8 cellular contexts compared by ENCODE assay signal in the genomic region with DNA sequence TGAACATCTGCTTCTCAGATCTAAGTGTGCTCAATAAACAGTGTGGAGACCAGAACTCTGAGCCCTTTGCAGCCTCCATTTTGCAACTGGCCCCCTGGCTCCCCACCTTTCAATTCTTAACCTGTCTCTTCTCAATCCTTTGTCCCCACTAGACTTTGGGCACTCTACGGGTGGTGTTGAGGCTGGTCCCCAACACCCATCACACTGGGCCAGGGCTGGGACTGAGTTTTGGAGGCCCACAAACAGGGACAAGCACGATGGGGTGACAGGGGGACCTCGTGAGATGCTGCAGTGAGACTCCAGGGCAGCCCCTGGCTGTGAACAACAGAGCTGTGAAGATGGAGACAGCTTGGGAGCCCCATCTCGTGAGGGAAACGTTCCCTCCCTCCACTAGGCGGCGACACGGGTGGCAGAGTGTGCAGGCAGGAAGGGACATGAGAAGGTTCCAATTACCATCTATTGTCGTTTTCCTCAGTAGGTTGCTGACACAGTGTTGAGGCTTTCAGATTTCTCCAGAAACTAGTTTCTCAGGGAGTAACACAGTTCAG. TPM values are rescaled to one million over a fixed set of nuclear protein-coding genes. Genes with fewer than 3 reads are reported as not detected.
A peak's percentile ranks its signal among the peaks of the same experiment; 100 is the strongest.
DNase-seq lines count a peak whose midpoint lies in the region; ATAC-seq, FAIRE-seq and TF ChIP-seq lines count a peak whose summit lies in the region.

No MANE protein-coding gene starts in this region.

- no peak overlapping the region for H3K27ac ChIP-seq in A549

- TF ChIP-seq EP300 in A549 (IDR thresholded peaks at IDR 0.05) = no peak

- no peak for TF ChIP-seq RAD21 in A549 (conservative IDR thresholded peaks at IDR 0.05 in 1 of 2, IDR thresholded peaks at IDR 0.05 in 1 of 2)

- H3K27me3 Mint-ChIP-seq in activated naive CD8-positive, alpha-beta T cell treated with anti-CD3 and anti-CD28 coated beads, Interleukin-2, amount 10 ng/mL, durations not matched to agents 7 days and 5 days = no peaks in the 10 kb centered on the region
- no peaks in the 10 kb centered on the region for H3K27me3 Mint-ChIP-seq in stimulated activated naive B cell treated with anti-CD40 and anti-IgM and Interleukin-4, amounts not matched to agents 10 μg/mL and 1 μg/mL and 100 μg/mL, for 72 hours

- WGBS in A549 (ENCODE audit: missing lambda C conversion rate) = 52% methylated on average over 9 of the region's 9 CpGs

- no peaks in the 10 kb centered on the region for H3K9me3 ChIP-seq in A549

- TF ChIP-seq CTCF in A549 (IDR thresholded peaks at IDR 0.05) (peak; percentile 37), GM12874 (IDR thresholded peaks at IDR 0.05; ENCODE audit: insufficient read depth, low read depth, low read length) (peak; percentile 53)

- TF ChIP-seq POLR2A in A549 (IDR thresholded peaks at IDR 0.05; ENCODE audit: low read length) = no peak
- no peak for TF ChIP-seq POLR2A in GM18505 (IDR thresholded peaks at IDR 0.05; ENCODE audit: borderline replicate concordance, extremely low read depth, insufficient read depth, insufficient read length)

- H3K4me3 ChIP-seq in A549 = no peak overlapping the region

- peaks cover 2% of the 10 kb centered on the region for H3K9me3 Mint-ChIP-seq in activated naive CD8-positive, alpha-beta T cell treated with anti-CD3 and anti-CD28 coated beads, Interleukin-2, amount 10 ng/mL, durations not matched to agents 7 days and 5 days
- peaks cover 0 to 2% of the 10 kb centered on the region in 2 donors for H3K9me3 Mint-ChIP-seq in stimulated activated naive B cell treated with anti-CD40 and anti-IgM and Interleukin-4, amounts not matched to agents 10 μg/mL and 1 μg/mL and 100 μg/mL, for 72 hours

- FAIRE-seq in A549 (lab: Jason Lieb, UNC) = no peak

- DNase-seq in A549 (ENCODE audit: low read depth in 1 of 2, low spot score in 1 of 2) = peak; percentile 56 to 71
- peak; percentile 49 for DNase-seq in RPMI8226
- DNase-seq in activated naive CD8-positive, alpha-beta T cell treated with anti-CD3 and anti-CD28 coated beads, Interleukin-2, amount 10 ng/mL, durations not matched to agents 7 days and 5 days = peak; percentile 75
- DNase-seq in islet precursor cell = peak; percentile 68
- DNase-seq in stimulated activated naive B cell treated with anti-CD40 and anti-IgM and Interleukin-4, amounts not matched to agents 10 μg/mL and 1 μg/mL and 100 μg/mL, for 72 hours = no peak
- no peak for DNase-seq in NCI-H1105 treated with DMSO at 0.1 percent for 48 hours (lab: John Stamatoyannopoulos, UW)

- no peak overlapping the region for H3K4me2 ChIP-seq in A549

- CTCF ChIA-PET in A549 (lab: Yijun Ruan, JAX) = interaction anchor here (0.9 to 2.0 kb wide), 3 partner anchors 10 to 325 kb away, joined by 3 to 9 read pairs (median 4); no protein-coding TSS in a partner anchor

- peaks cover 26% of the 10 kb centered on the region for H3K4me1 Mint-ChIP-seq in activated naive CD8-positive, alpha-beta T cell treated with anti-CD3 and anti-CD28 coated beads, Interleukin-2, amount 10 ng/mL, durations not matched to agents 7 days and 5 days
- H3K4me1 Mint-ChIP-seq in stimulated activated naive B cell treated with anti-CD40 and anti-IgM and Interleukin-4, amounts not matched to agents 10 μg/mL and 1 μg/mL and 100 μg/mL, for 72 hours = peaks cover 37 to 39% of the 10 kb centered on the region in 2 donors

- H3K4me3 Mint-ChIP-seq in activated naive CD8-positive, alpha-beta T cell treated with anti-CD3 and anti-CD28 coated beads, Interleukin-2, amount 10 ng/mL, durations not matched to agents 7 days and 5 days = peak overlapping the region; percentile 28
- peak overlapping the region in 1 of 2 donors; percentile 48 for H3K4me3 Mint-ChIP-seq in stimulated activated naive B cell treated with anti-CD40 and anti-IgM and Interleukin-4, amounts not matched to agents 10 μg/mL and 1 μg/mL and 100 μg/mL, for 72 hours

- ATAC-seq in A549 = peak in 1 of 2 experiments; percentile 16; a peak in 3 of 6 replicates
- ATAC-seq in activated naive CD8-positive, alpha-beta T cell treated with anti-CD3 and anti-CD28 coated beads, Interleukin-2, amount 10 ng/mL, durations not matched to agents 7 days and 5 days (ENCODE audit: low read depth) = no peak
- ATAC-seq in stimulated activated naive B cell treated with anti-CD40 and anti-IgM and Interleukin-4, amounts not matched to agents 10 μg/mL and 1 μg/mL and 100 μg/mL, for 72 hours (replicated peaks) = no peak
- ATAC-seq in GM18505 (IDR thresholded peaks at IDR 0.05; ENCODE audit: unreplicated experiment) = no peak

- H3K36me3 Mint-ChIP-seq in activated naive CD8-positive, alpha-beta T cell treated with anti-CD3 and anti-CD28 coated beads, Interleukin-2, amount 10 ng/mL, durations not matched to agents 7 days and 5 days = peaks cover 16% of the 10 kb centered on the region
- H3K36me3 Mint-ChIP-seq in stimulated activated naive B cell treated with anti-CD40 and anti-IgM and Interleukin-4, amounts not matched to agents 10 μg/mL and 1 μg/mL and 100 μg/mL, for 72 hours = peaks cover 35 to 53% of the 10 kb centered on the region in 2 donors

- POLR2A ChIA-PET in A549 (lab: Yijun Ruan, JAX) = interaction anchor here (0.6 kb wide), 1 partner anchor 30 kb away, joined by 4 read pairs; the partner anchor contains the start of gene CAPN10
- POLR2A ChIA-PET in activated naive CD8-positive, alpha-beta T cell treated with anti-CD3 and anti-CD28 coated beads, Interleukin-2, amount 10 ng/mL, durations not matched to agents 7 days and 5 days (lab: Charles Lee) = interaction anchor here (1.9 to 2.8 kb wide), 2 partner anchors 10 to 29 kb away, joined by 5 to 16 read pairs; partner anchors contain the start of gene CAPN10

- H3K4me1 ChIP-seq in A549 = peaks cover 14% of the 10 kb centered on the region

- peak overlapping the region; percentile 24 for H3K27ac Mint-ChIP-seq in activated naive CD8-positive, alpha-beta T cell treated with anti-CD3 and anti-CD28 coated beads, Interleukin-2, amount 10 ng/mL, durations not matched to agents 7 days and 5 days
- H3K27ac Mint-ChIP-seq in stimulated activated naive B cell treated with anti-CD40 and anti-IgM and Interleukin-4, amounts not matched to agents 10 μg/mL and 1 μg/mL and 100 μg/mL, for 72 hours = peak overlapping the region; percentile 37

TF ChIP-seq in A549, 52 proteins besides CTCF, POLR2A, EP300 and RAD21 (continues in another document):
- no peak for TF ChIP-seq MAZ (IDR thresholded peaks at IDR 0.05; ENCODE audit: borderline replicate concordance, low read depth, low read length)
- no peak for TF ChIP-seq HOXA7 (CRISPR knock-in tag; IDR thresholded peaks at IDR 0.05)
- TF ChIP-seq ZSCAN20 (CRISPR knock-in tag; IDR thresholded peaks at IDR 0.05) = no peak
- no peak for TF ChIP-seq EHF (CRISPR knock-in tag; IDR thresholded peaks at IDR 0.05)
- TF ChIP-seq FOSB (CRISPR knock-in tag; IDR thresholded peaks at IDR 0.05) = no peak
- TF ChIP-seq GATA3 (IDR thresholded peaks at IDR 0.05; ENCODE audit: borderline replicate concordance) = no peak
- no peak for TF ChIP-seq CBX8 (IDR thresholded peaks at IDR 0.05)
- TF ChIP-seq BCL3 (IDR thresholded peaks at IDR 0.05) = no peak
- TF ChIP-seq MAX (IDR thresholded peaks at IDR 0.05) = no peak

RNA-seq across cellular contexts. Expression of gene ANKMY1, which starts 1.2 kb away (rescaled TPM):
- polyA plus RNA-seq in A549 (2011; rRNA removed) (16.5 and 18.9 TPM in 2 replicates), A549 (2017; fragmentation: RNase III; extraction: RNeasy Plus Mini Kit Qiagen cat#74134 plus additional on column Dnase treatment) (10.6 to 13.4 TPM (median 12.0 TPM) in 3 replicates)
- 19.6 and 22.0 TPM in 2 replicates for polyA plus RNA-seq in A549 (2012; cell fraction: cytosol; rRNA removed)
- polyA plus RNA-seq in A549 (2012; cell fraction: nucleus; rRNA removed) = 52.7 and 56.8 TPM in 2 replicates
- 42.4 and 55.2 TPM in 2 replicates for polyA minus RNA-seq in A549 (2011; rRNA and poly(A)+ RNA removed)
- total RNA-seq in activated naive CD8-positive, alpha-beta T cell treated with anti-CD3 and anti-CD28 coated beads, Interleukin-2, amount 10 ng/mL, durations not matched to agents 7 days and 5 days = 10 to 100 TPM; 50.9 to 53.2 TPM

RNA-seq across cellular contexts. Expression of gene DUSP28, which starts 3.5 kb away (rescaled TPM):
- 11.8 and 14.3 TPM in 2 replicates for polyA plus RNA-seq in A549 (2011; rRNA removed)
- 6.8 and 8.6 TPM in 2 replicates for polyA plus RNA-seq in A549 (2012; cell fraction: cytosol; rRNA removed)
- polyA plus RNA-seq in A549 (2012; cell fraction: nucleus; rRNA removed) = 7.9 and 8.2 TPM in 2 replicates
- 5.2 to 5.8 TPM (median 5.6 TPM) in 3 replicates for polyA plus RNA-seq in A549 (2017; fragmentation: RNase III; extraction: RNeasy Plus Mini Kit Qiagen cat#74134 plus additional on column Dnase treatment)
- 5.4 and 6.1 TPM in 2 replicates for polyA minus RNA-seq in A549 (2011; rRNA and poly(A)+ RNA removed)
- 10 to 100 TPM; 12.3 to 13.8 TPM for total RNA-seq in activated naive CD8-positive, alpha-beta T cell treated with anti-CD3 and anti-CD28 coated beads, Interleukin-2, amount 10 ng/mL, durations not matched to agents 7 days and 5 days

RNA-seq across cellular contexts. Expression of gene RNPEPL1, which starts 11.7 kb away (rescaled TPM):
- polyA plus RNA-seq in A549 (2011; rRNA removed) (9.2 and 20.0 TPM in 2 replicates), A549 (2017; fragmentation: RNase III; extraction: RNeasy Plus Mini Kit Qiagen cat#74134 plus additional on column Dnase treatment) (23.7 to 26.4 TPM (median 26.3 TPM) in 3 replicates)
- 20.3 and 33.9 TPM in 2 replicates for polyA plus RNA-seq in A549 (2012; cell fraction: cytosol; rRNA removed)
- 87.4 and 124 TPM in 2 replicates for polyA plus RNA-seq in A549 (2012; cell fraction: nucleus; rRNA removed)
- 24.9 and 34.2 TPM in 2 replicates for polyA minus RNA-seq in A549 (2011; rRNA and poly(A)+ RNA removed)
- total RNA-seq in activated naive CD8-positive, alpha-beta T cell treated with anti-CD3 and anti-CD28 coated beads, Interleukin-2, amount 10 ng/mL, durations not matched to agents 7 days and 5 days = 100 to 1,000 TPM; 124 TPM

RNA-seq across cellular contexts. Expression of gene CAPN10, which starts 29.9 kb away (rescaled TPM):
- polyA plus RNA-seq in A549 (2011; rRNA removed) (8.4 and 9.5 TPM in 2 replicates), A549 (2017; fragmentation: RNase III; extraction: RNeasy Plus Mini Kit Qiagen cat#74134 plus additional on column Dnase treatment) (15.8 to 17.7 TPM (median 15.9 TPM) in 3 replicates)
- polyA plus RNA-seq in A549 (2012; cell fraction: cytosol; rRNA removed) = 29.9 and 35.6 TPM in 2 replicates
- polyA plus RNA-seq in A549 (2012; cell fraction: nucleus; rRNA removed) = 89.6 and 119 TPM in 2 replicates
- 7.1 and 8.4 TPM in 2 replicates for polyA minus RNA-seq in A549 (2011; rRNA and poly(A)+ RNA removed)
- total RNA-seq in activated naive CD8-positive, alpha-beta T cell treated with anti-CD3 and anti-CD28 coated beads, Interleukin-2, amount 10 ng/mL, durations not matched to agents 7 days and 5 days = 10 to 100 TPM; 72.3 to 74.2 TPM

Comparison
In these comparisons a context has a peak if more than half of its experiments do, and no peak if none do; other contexts are left out.
1. DNase-seq: peak in A549 (2 of 2), RPMI8226 (single experiment), activated naive CD8-positive, alpha-beta T cell treated with anti-CD3 and anti-CD28 coated beads, Interleukin-2, amount 10 ng/mL, durations not matched to agents 7 days and 5 days (single experiment) and islet precursor cell (single experiment); none in stimulated activated naive B cell treated with anti-CD40 and anti-IgM and Interleukin-4, amounts not matched to agents 10 μg/mL and 1 μg/mL and 100 μg/mL, for 72 hours (single experiment) and NCI-H1105 treated with DMSO at 0.1 percent for 48 hours (single experiment).